ENCODE assay signal across 9 cellular contexts in the genomic region with DNA sequence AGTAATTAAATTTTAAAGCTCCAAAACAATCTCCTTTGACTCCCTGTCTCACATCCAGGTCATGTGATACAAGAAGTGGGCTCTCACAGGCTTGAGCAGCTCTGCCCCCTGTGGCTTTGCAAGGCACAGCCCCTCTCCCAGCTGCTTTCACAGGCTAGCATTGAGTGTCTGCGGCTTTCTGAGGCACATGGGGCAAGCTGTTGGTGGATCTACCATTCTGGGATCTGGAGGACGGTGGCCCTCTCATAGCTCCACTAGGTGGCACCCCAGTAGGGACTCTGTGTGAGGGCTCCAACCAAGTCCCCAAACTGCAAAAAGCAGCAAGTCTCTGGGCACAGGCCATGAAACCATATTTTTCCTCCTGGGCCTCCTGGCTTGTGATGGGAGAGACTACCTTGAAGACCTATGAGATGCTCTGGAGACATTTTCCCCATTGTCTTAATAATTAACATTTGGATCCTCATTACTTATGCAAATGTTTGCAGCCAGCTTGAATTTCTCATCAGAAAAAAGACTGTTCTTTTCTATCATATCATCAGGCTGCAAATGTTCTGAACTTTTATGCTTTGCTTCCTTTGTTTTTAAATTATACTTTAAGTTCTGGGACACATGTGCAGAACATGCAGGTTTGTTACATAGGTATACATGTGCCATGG.
DNase-seq lines count a peak whose midpoint lies in the region; ATAC-seq, FAIRE-seq and TF ChIP-seq lines count a peak whose summit lies in the region.
"Had no signal": no experiment of that assay in that cellular context is flagged by ENCODE, and none has a peak within 500 bp of the region (broad histone marks: within the 10 kb centered on the region; RNA-seq: fewer than 3 reads in every experiment).

No MANE protein-coding gene starts in this region.

- no peak overlapping the region for H3K9ac ChIP-seq in GM23248

- peak; percentile 62 for DNase-seq in GM23248
- peak; percentile 14 for DNase-seq in RCC 7860 (ENCODE audit: low spot score)
- DNase-seq in hepatocyte (ENCODE audit: low spot score), result peak; percentile 20
- DNase-seq in natural killer cell treated with Interleukin-12 subunit alpha and Interleukin-12 subunit beta and Interleukin-15 and Interleukin-18, amount 100 ng/mL, for 72 hours (ENCODE audit: low spot score), result no peak
- no peak for DNase-seq in NCI-H2227 (lab: John Stamatoyannopoulos, UW; ENCODE audit: unreplicated experiment)
- no peak for DNase-seq in activated naive CD4-positive, alpha-beta T cell treated with anti-CD3 and anti-CD28 coated beads, Interleukin-2, amount 50 U/mL, for 16 hours

- no peaks in the 10 kb centered on the region for H3K4me1 Mint-ChIP-seq in natural killer cell treated with Interleukin-12 subunit alpha and Interleukin-12 subunit beta and Interleukin-15 and Interleukin-18, amount 100 ng/mL, for 72 hours (ENCODE audit: low read depth in 2 of 2)

- ATAC-seq in natural killer cell treated with Interleukin-12 subunit alpha and Interleukin-12 subunit beta and Interleukin-15 and Interleukin-18, amount 100 ng/mL, for 72 hours, result no peak
- no peak for ATAC-seq in HG02610 (IDR thresholded peaks at IDR 0.05; ENCODE audit: unreplicated experiment)
- ATAC-seq: body of pancreas had no signal

- no peak overlapping the region for H3K4me3 ChIP-seq in DOHH2 (ENCODE audit: low read length)
- no peak overlapping the region for H3K4me3 ChIP-seq in GM23248
- no peak overlapping the region for H3K4me3 ChIP-seq in hepatocyte
- H3K4me3 ChIP-seq: body of pancreas had no signal

- peaks cover 8% of the 10 kb centered on the region for H3K36me3 Mint-ChIP-seq in natural killer cell treated with Interleukin-12 subunit alpha and Interleukin-12 subunit beta and Interleukin-15 and Interleukin-18, amount 100 ng/mL, for 72 hours

- no peaks in the 10 kb centered on the region for H3F3A ChIP-seq in DOHH2 (ENCODE audit: control insufficient read depth, insufficient read depth)
- H3F3A ChIP-seq in GM23248 (ENCODE audit: insufficient read depth), result no peaks in the 10 kb centered on the region

- in situ Hi-C loops in GM23248 (cut with MboI), result loop anchor here (25.0 kb wide), 1 partner anchor 911 kb away; no protein-coding TSS in a partner anchor

- H3K4me3 Mint-ChIP-seq in natural killer cell treated with Interleukin-12 subunit alpha and Interleukin-12 subunit beta and Interleukin-15 and Interleukin-18, amount 100 ng/mL, for 72 hours, result no peak overlapping the region

- H3K27me3 Mint-ChIP-seq in natural killer cell treated with Interleukin-12 subunit alpha and Interleukin-12 subunit beta and Interleukin-15 and Interleukin-18, amount 100 ng/mL, for 72 hours, result no peaks in the 10 kb centered on the region

- no peaks in the 10 kb centered on the region for H3K9me2 ChIP-seq in DOHH2 (replicated peaks; ENCODE audit: control insufficient read depth, low read length)
- H3K9me2 ChIP-seq in GM23248 (ENCODE audit: insufficient read depth), result no peaks in the 10 kb centered on the region
- no peaks in the 10 kb centered on the region for H3K9me2 ChIP-seq in hepatocyte (replicated peaks; ENCODE audit: insufficient read depth)

- H3K79me2 ChIP-seq in DOHH2 (ENCODE audit: control insufficient read depth, low read length) (no peaks in the 10 kb centered on the region), GM23248 (ENCODE audit: insufficient read depth) (no peaks in the 10 kb centered on the region), hepatocyte (no peaks in the 10 kb centered on the region)

- 44 to 61% methylated on average over 2 of the region's 2 CpGs for WGBS in GM23248 (ENCODE audit: low coverage in 1 of 2, low lambda C conversion rate in 2 of 2, missing lambda C conversion rate in 2 of 2), 2 experiments
- 77% methylated on average over 2 of the region's 2 CpGs for WGBS in hepatocyte (ENCODE audit: low lambda C conversion rate, missing lambda C conversion rate)

- H3K4me1 ChIP-seq in DOHH2 (ENCODE audit: control insufficient read depth, low read length) (no peaks in the 10 kb centered on the region), GM23248 (ENCODE audit: insufficient read depth) (no peaks in the 10 kb centered on the region), hepatocyte (ENCODE audit: insufficient read depth) (no peaks in the 10 kb centered on the region)
- H3K4me1 ChIP-seq: body of pancreas had no signal

- no peaks in the 10 kb centered on the region for H3K36me3 ChIP-seq in DOHH2 (ENCODE audit: control insufficient read depth, low read length)
- H3K36me3 ChIP-seq in GM23248 (ENCODE audit: low read depth), result no peaks in the 10 kb centered on the region
- H3K36me3 ChIP-seq in hepatocyte (replicated peaks; ENCODE audit: insufficient read depth, low read depth), result no peaks in the 10 kb centered on the region

- H2AFZ ChIP-seq in GM23248 (no peak overlapping the region), hepatocyte (no peak overlapping the region)

- no peak overlapping the region for H3K27ac ChIP-seq in DOHH2 (ENCODE audit: low read depth, low read length)
- H3K27ac ChIP-seq in GM23248, result no peak overlapping the region
- no peak overlapping the region for H3K27ac ChIP-seq in hepatocyte
- H3K27ac ChIP-seq: body of pancreas had no signal

- no peak for FAIRE-seq in RCC 7860 (lab: Jason Lieb, UNC)

- H4K20me1 ChIP-seq in DOHH2 (ENCODE audit: control insufficient read depth, insufficient read depth, low read depth, low read length), result no peaks in the 10 kb centered on the region
- no peaks in the 10 kb centered on the region for H4K20me1 ChIP-seq in GM23248 (ENCODE audit: insufficient read depth)
- no peaks in the 10 kb centered on the region for H4K20me1 ChIP-seq in hepatocyte (ENCODE audit: insufficient read depth, poor library complexity, severe bottlenecking)

- H3K4me2 ChIP-seq in DOHH2 (ENCODE audit: low read length), result no peak overlapping the region
- no peak overlapping the region for H3K4me2 ChIP-seq in GM23248 (ENCODE audit: unreplicated experiment)
- H3K4me2 ChIP-seq in hepatocyte, result no peak overlapping the region

- no peaks in the 10 kb centered on the region for H3K27me3 ChIP-seq in DOHH2 (ENCODE audit: control insufficient read depth, low read length)
- H3K27me3 ChIP-seq in GM23248 (replicated peaks; ENCODE audit: insufficient read depth), result no peaks in the 10 kb centered on the region
- H3K27me3 ChIP-seq in hepatocyte, result no peaks in the 10 kb centered on the region
- H3K27me3 ChIP-seq: body of pancreas had no signal

- H3K27ac Mint-ChIP-seq in natural killer cell treated with Interleukin-12 subunit alpha and Interleukin-12 subunit beta and Interleukin-15 and Interleukin-18, amount 100 ng/mL, for 72 hours, result no peak overlapping the region

- peaks cover 24% of the 10 kb centered on the region for H3K9me3 Mint-ChIP-seq in natural killer cell treated with Interleukin-12 subunit alpha and Interleukin-12 subunit beta and Interleukin-15 and Interleukin-18, amount 100 ng/mL, for 72 hours

- H3K9me3 ChIP-seq in DOHH2 (ENCODE audit: control insufficient read depth, insufficient read depth, low read length) (no peaks in the 10 kb centered on the region), GM23248 (ENCODE audit: low read depth) (no peaks in the 10 kb centered on the region), hepatocyte (ENCODE audit: low read depth) (no peaks in the 10 kb centered on the region)
- H3K9me3 ChIP-seq: body of pancreas had no signal

- TF ChIP-seq CTCF in DOHH2 (IDR thresholded peaks at IDR 0.05; ENCODE audit: low read depth, low read length, poor library complexity, severe bottlenecking) (peak; percentile 60), hepatocyte (IDR thresholded peaks at IDR 0.05; ENCODE audit: poor library complexity) (peak; percentile 36)

Comparison
In these comparisons a context has a peak if more than half of its experiments do, and no peak if none do; other contexts are left out.
1. DNase-seq: peak in GM23248 (single experiment), RCC 7860 (single experiment) and hepatocyte (single experiment); none in natural killer cell treated with Interleukin-12 subunit alpha and Interleukin-12 subunit beta and Interleukin-15 and Interleukin-18, amount 100 ng/mL, for 72 hours (single experiment), NCI-H2227 (single experiment) and activated naive CD4-positive, alpha-beta T cell treated with anti-CD3 and anti-CD28 coated beads, Interleukin-2, amount 50 U/mL, for 16 hours (single experiment).